8 cellular contexts compared by ENCODE assay signal in the genomic region with DNA sequence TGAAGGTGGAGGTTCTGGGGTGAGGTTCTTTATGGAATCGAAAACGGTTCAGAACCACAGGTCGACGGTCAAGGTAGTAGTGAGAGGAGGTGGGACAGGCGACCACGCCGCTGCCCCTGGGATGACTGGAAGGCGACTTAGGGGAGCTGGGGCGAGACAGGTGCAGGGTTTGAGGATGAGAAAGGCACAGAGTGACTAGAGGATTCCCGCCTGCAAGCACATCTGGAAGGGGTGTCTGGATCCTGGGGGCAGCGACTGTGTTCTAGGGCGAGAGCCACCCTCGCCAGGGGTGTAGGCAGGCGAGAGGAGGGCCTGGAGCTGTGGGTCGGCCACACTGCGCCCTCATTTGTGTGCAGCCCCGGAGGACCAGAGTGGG. TPM values are rescaled to one million over a fixed set of nuclear protein-coding genes. Genes with fewer than 3 reads are reported as not detected.
A peak's percentile ranks its signal among the peaks of the same experiment; 100 is the strongest.
DNase-seq lines count a peak whose midpoint lies in the region; ATAC-seq and TF ChIP-seq lines count a peak whose summit lies in the region.

No MANE protein-coding gene starts in this region.

- ATAC-seq in HG02759 (IDR thresholded peaks at IDR 0.05; ENCODE audit: unreplicated experiment) (peak; percentile 1), GM18868 (IDR thresholded peaks at IDR 0.05; ENCODE audit: unreplicated experiment) (no peak), mucosa of descending colon (no peak), GM18519 (IDR thresholded peaks at IDR 0.05; ENCODE audit: low FRiP score, unreplicated experiment) (no peak)

- H3K27ac ChIP-seq in CD4-positive, alpha-beta memory T cell (ENCODE audit: low read depth, low read length), result peak overlapping the region; percentile 60

- POLR2A ChIA-PET in CD4-positive, alpha-beta memory T cell (lab: Charles Lee; ENCODE audit: partially characterized antibody), result no interaction called here

- peaks cover 0 to 4% of the 10 kb centered on the region in 2 donors for H3K36me3 Mint-ChIP-seq in CD4-positive, alpha-beta memory T cell
- H3K36me3 Mint-ChIP-seq in chondrocyte (ENCODE audit: low read depth) (no peaks in the 10 kb centered on the region), nephron progenitor cell (ENCODE audit: low read depth) (no peaks in the 10 kb centered on the region)

- peak overlapping the region; percentile 76 to 92 (median 85) for H3K4me3 Mint-ChIP-seq in CD4-positive, alpha-beta memory T cell
- peak overlapping the region; percentile 58 for H3K4me3 Mint-ChIP-seq in chondrocyte (ENCODE audit: unreplicated experiment)
- peak overlapping the region; percentile 79 for H3K4me3 Mint-ChIP-seq in nephron progenitor cell

- no peak for TF ChIP-seq CTCF in chondrocyte (IDR thresholded peaks at IDR 0.05)
- no peak for TF ChIP-seq CTCF in nephron progenitor cell (IDR thresholded peaks at IDR 0.05)
- TF ChIP-seq CTCF in mucosa of descending colon (IDR thresholded peaks at IDR 0.05), result no peak

- intact Hi-C loops in CD4-positive, alpha-beta memory T cell (cut with micrococcal nuclease), result no loop called here
- intact Hi-C loops in mucosa of descending colon (cut with DNase I, micrococcal nuclease), result no loop called here

- peak overlapping the region in 6 of 7 donors; percentile 17 to 83 (median 53) for H3K27ac Mint-ChIP-seq in CD4-positive, alpha-beta memory T cell
- H3K27ac Mint-ChIP-seq in chondrocyte (ENCODE audit: unreplicated experiment) (no peak overlapping the region), nephron progenitor cell (no peak overlapping the region)

- peaks cover 27 to 63% (median 43%) of the 10 kb centered on the region in 4 donors for H3K4me1 Mint-ChIP-seq in CD4-positive, alpha-beta memory T cell
- H3K4me1 Mint-ChIP-seq in chondrocyte (ENCODE audit: low read depth) (peaks cover 8% of the 10 kb centered on the region), nephron progenitor cell (peaks cover 21% of the 10 kb centered on the region)

- no peaks in the 10 kb centered on the region for H3K9me3 ChIP-seq in CD4-positive, alpha-beta memory T cell (ENCODE audit: control insufficient read depth in 1 of 2, low read length in 2 of 2)
- no peaks in the 10 kb centered on the region for H3K9me3 ChIP-seq in mucosa of descending colon

- no peaks in the 10 kb centered on the region for H3K27me3 ChIP-seq in CD4-positive, alpha-beta memory T cell (ENCODE audit: insufficient read depth, low read length)

- CTCF ChIA-PET in CD4-positive, alpha-beta memory T cell (lab: Charles Lee; ENCODE audit: partially characterized antibody), result no interaction called here

- no peaks in the 10 kb centered on the region for H3K36me3 ChIP-seq in CD4-positive, alpha-beta memory T cell (ENCODE audit: insufficient read depth, low read length)
- no peaks in the 10 kb centered on the region for H3K36me3 ChIP-seq in mucosa of descending colon (ENCODE audit: low read depth)

- peak overlapping the region in 1 of 2 donors; percentile 69 for H3K4me3 ChIP-seq in CD4-positive, alpha-beta memory T cell (ENCODE audit: low read length in 2 of 2)
- no peak overlapping the region for H3K4me3 ChIP-seq in mucosa of descending colon

- peaks cover 50% of the 10 kb centered on the region for H3K4me1 ChIP-seq in CD4-positive, alpha-beta memory T cell (ENCODE audit: insufficient read depth, low read length)
- peaks cover 27% of the 10 kb centered on the region for H3K4me1 ChIP-seq in mucosa of descending colon (ENCODE audit: low read depth)

- no peaks in the 10 kb centered on the region for H3K9me3 Mint-ChIP-seq in CD4-positive, alpha-beta memory T cell
- no peaks in the 10 kb centered on the region for H3K9me3 Mint-ChIP-seq in chondrocyte (ENCODE audit: low read depth)
- H3K9me3 Mint-ChIP-seq in nephron progenitor cell, result no peaks in the 10 kb centered on the region

- no peak for DNase-seq in CD4-positive, alpha-beta memory T cell
- DNase-seq in chondrocyte (ENCODE audit: low spot score) (no peak), nephron progenitor cell (no peak), mucosa of descending colon (no peak)
- no peak for DNase-seq in stimulated activated CD4-positive, alpha-beta T cell treated with anti-CD3 and anti-CD28 coated beads, Interleukin-1b, Interleukin-23, amount 100 ng/mL, for 48 hours

- H3K27me3 Mint-ChIP-seq in CD4-positive, alpha-beta memory T cell, result peaks cover 0 to 3% of the 10 kb centered on the region in 2 donors
- H3K27me3 Mint-ChIP-seq in chondrocyte (ENCODE audit: low read depth), result peaks cover 30% of the 10 kb centered on the region
- peaks cover 81% of the 10 kb centered on the region for H3K27me3 Mint-ChIP-seq in nephron progenitor cell (ENCODE audit: low read depth, poor library complexity)

RNA-seq across cellular contexts. Expression of a gene that starts 0.5 kb away (rescaled TPM):
- 1 to 10 TPM; 7.2 to 9.1 TPM for total RNA-seq in CD4-positive, alpha-beta memory T cell
- 10 to 100 TPM; 14.4 to 27.8 TPM for polyA plus RNA-seq in CD4-positive, alpha-beta memory T cell
- total RNA-seq in chondrocyte, result 0.26 to 0.53 TPM (median 0.37 TPM) in 3 replicates
- 10 to 100 TPM in 1 of 3 donors, 1 to 10 TPM in 2; 6.9 to 10.1 (median 9.0) TPM for total RNA-seq in mucosa of descending colon

RNA-seq across cellular contexts. Expression of a gene that starts 26.8 kb away (rescaled TPM):
- total RNA-seq in CD4-positive, alpha-beta memory T cell, result under 1 TPM; 0.39 to 0.55 TPM
- polyA plus RNA-seq in CD4-positive, alpha-beta memory T cell, result not detected
- 1.3 to 1.5 TPM in 2 of 3 replicates, not detected in the other for total RNA-seq in chondrocyte
- 1 to 10 TPM in 2 of 3 donors, under 1 TPM in 1; 0.47 to 1.7 (median 1.4) TPM for total RNA-seq in mucosa of descending colon

Comparison
In these comparisons a context has a peak if more than half of its experiments do, and no peak if none do; other contexts are left out.
1. H3K27ac Mint-ChIP-seq: peak in CD4-positive, alpha-beta memory T cell (6 of 7); none in chondrocyte (single experiment) and nephron progenitor cell (single experiment).
2. Peak in every context shown above with its lines, with median percentiles within 50 percentile points of each other: H3K4me3 Mint-ChIP-seq.